ENCODE assay signal across 1 cellular context in genomic region chr1:23525558-23526174, GRCh38.
TF ChIP-seq lines count a peak whose summit lies in the region.

No MANE protein-coding gene starts in this region.

TF ChIP-seq in GM12878, 131 proteins besides CTCF, POLR2A, EP300 and RAD21 (continued from another document):
- TF ChIP-seq E4F1 (IDR thresholded peaks at IDR 0.05; ENCODE audit: borderline replicate concordance, partially characterized antibody) (no peak), SIX5 (IDR thresholded peaks at IDR 0.05; ENCODE audit: low read depth, low read length, severe bottlenecking) (no peak), EGR1 (IDR thresholded peaks at IDR 0.05; ENCODE audit: borderline replicate concordance in 1 of 2, low read depth in 2 of 2, low read length in 2 of 2) (no peak), LARP7 (IDR thresholded peaks at IDR 0.05) (no peak), SPI1 (IDR thresholded peaks at IDR 0.05; ENCODE audit: borderline replicate concordance, insufficient read depth, low read depth, low read length) (no peak), NKRF (conservative IDR thresholded peaks at IDR 0.05) (no peak), BCL11A (IDR thresholded peaks at IDR 0.05; ENCODE audit: low read depth, low read length) (peak; percentile 9; the same call in 1 of the 2 replicates), ZNF24 (IDR thresholded peaks at IDR 0.05) (no peak), ZBTB40 (IDR thresholded peaks at IDR 0.05; ENCODE audit: borderline replicate concordance) (no peak), CBFB (IDR thresholded peaks at IDR 0.05; ENCODE audit: low read depth) (no peak), DPF2 (IDR thresholded peaks at IDR 0.05) (peak; percentile 90), MEF2B (IDR thresholded peaks at IDR 0.05; ENCODE audit: partially characterized antibody, poor library complexity, severe bottlenecking) (no peak), GABPA (IDR thresholded peaks at IDR 0.05; ENCODE audit: low read depth) (no peak), ATF3 (IDR thresholded peaks at IDR 0.05; ENCODE audit: borderline replicate concordance, extremely low read depth, low read depth, low read length) (no peak), HDAC2 (IDR thresholded peaks at IDR 0.05) (no peak), MEF2A (IDR thresholded peaks at IDR 0.05; ENCODE audit: insufficient read depth, low read depth, low read length) (0 out of 2 replicates have a peak, but pooled peaks have one; percentile 66), ZNF622 (IDR thresholded peaks at IDR 0.05) (no peak), EED (IDR thresholded peaks at IDR 0.05; ENCODE audit: low read depth) (peak; percentile 70), NR2C1 (IDR thresholded peaks at IDR 0.05) (no peak), TCF3 (IDR thresholded peaks at IDR 0.05; ENCODE audit: borderline replicate concordance, insufficient read depth, low read depth, low read length) (peak; percentile 98), MXI1 (IDR thresholded peaks at IDR 0.05; ENCODE audit: low read depth, low read length) (peak; percentile 52; the same call in 1 of the 2 replicates), CUX1 (IDR thresholded peaks at IDR 0.05; ENCODE audit: insufficient replicate concordance, low read depth, low read length) (peak; percentile 31), POU2F2 (IDR thresholded peaks at IDR 0.05; ENCODE audit: borderline replicate concordance, low read depth, low read length) (0 out of 3 replicates have a peak, but pooled peaks have one; percentile 5), SIN3A (IDR thresholded peaks at IDR 0.05; ENCODE audit: low read depth, low read length) (peak; percentile 69; the same call in 1 of the 2 replicates), ZNF274 (IDR thresholded peaks at IDR 0.05; ENCODE audit: insufficient read depth, insufficient read length) (no peak), ZBED1 (IDR thresholded peaks at IDR 0.05; ENCODE audit: borderline replicate concordance) (no peak), SMARCA5 (IDR thresholded peaks at IDR 0.05) (peak; percentile 57; the same call in 1 of the 2 replicates), CREM (IDR thresholded peaks at IDR 0.05; ENCODE audit: low read depth) (0 out of 2 replicates have a peak, but pooled peaks have one; percentile 29), TCF12 (IDR thresholded peaks at IDR 0.05; ENCODE audit: low read depth, low read length) (peak; percentile 100)
TF ChIP-seq in GM12878: peak in this region for 27.
